In genomic region chr3:122515020-122515468, GRCh38 we compare ENCODE assay signal across 8 cellular contexts. TPM values are rescaled to one million over a fixed set of nuclear protein-coding genes. Genes with fewer than 3 reads are reported as not detected.
DNase-seq lines count a peak whose midpoint lies in the region; ATAC-seq and TF ChIP-seq lines count a peak whose summit lies in the region.

No MANE protein-coding gene starts in this region.

- peaks cover 30% of the 10 kb centered on the region for H3K4me1 ChIP-seq in CD4-positive, alpha-beta memory T cell (ENCODE audit: insufficient read depth, low read length)
- H3K4me1 ChIP-seq in NT2/D1 (ENCODE audit: insufficient read depth, insufficient read length) = peaks cover 1% of the 10 kb centered on the region
- no peaks in the 10 kb centered on the region for H3K4me1 ChIP-seq in endodermal cell (ENCODE audit: control insufficient read depth, insufficient read depth, low read length)
- H3K4me1 ChIP-seq in neuron (ENCODE audit: insufficient read depth, low read length) = peaks cover 10% of the 10 kb centered on the region

- CTCF ChIA-PET in CD4-positive, alpha-beta memory T cell (lab: Charles Lee; ENCODE audit: partially characterized antibody) = interaction anchor here (0.6 to 1.4 kb wide), 6 partner anchors 10 to 935 kb away, joined by 3 to 6 read pairs (median 4); partner anchors contain the start of gene FAM162A

- no peaks in the 10 kb centered on the region for H3K27me3 ChIP-seq in CD4-positive, alpha-beta memory T cell (ENCODE audit: insufficient read depth, low read length)
- H3K27me3 ChIP-seq in NT2/D1 (ENCODE audit: insufficient read depth, insufficient read length) (no peaks in the 10 kb centered on the region), endodermal cell (ENCODE audit: control insufficient read depth, insufficient read depth, low read length, poor library complexity, severe bottlenecking) (no peaks in the 10 kb centered on the region), neuron (ENCODE audit: insufficient read depth, low read length) (no peaks in the 10 kb centered on the region)

- peak overlapping the region; percentile 92 for H2AFZ ChIP-seq in neuron (ENCODE audit: low read depth, low read length)

- 51 to 75% methylated on average over 13 to 19 of the region's 19 CpGs for WGBS in endodermal cell (ENCODE audit: insufficient coverage in 1 of 2, insufficient read length in 1 of 2), 2 experiments

- H3K4me3 Mint-ChIP-seq in CD4-positive, alpha-beta memory T cell = peak overlapping the region; percentile 90 to 95 (median 92)
- peak overlapping the region; percentile 83 for H3K4me3 Mint-ChIP-seq in endodermal cell

- H3K27ac Mint-ChIP-seq in CD4-positive, alpha-beta memory T cell = peak overlapping the region; percentile 91 to 96 (median 94)
- peak overlapping the region; percentile 84 for H3K27ac Mint-ChIP-seq in endodermal cell

- H3K27me3 Mint-ChIP-seq in CD4-positive, alpha-beta memory T cell = no peaks in the 10 kb centered on the region
- peaks cover 1% of the 10 kb centered on the region for H3K27me3 Mint-ChIP-seq in endodermal cell (ENCODE audit: insufficient read depth)

- peaks cover 2 to 10% of the 10 kb centered on the region in 2 donors for H3K36me3 Mint-ChIP-seq in CD4-positive, alpha-beta memory T cell
- peaks cover 1% of the 10 kb centered on the region for H3K36me3 Mint-ChIP-seq in endodermal cell (ENCODE audit: low read depth)

- intact Hi-C loops in CD4-positive, alpha-beta memory T cell (cut with micrococcal nuclease) = loop anchor here (10.0 kb wide), 2 partner anchors 680 to 690 kb away; partner anchors contain the start of genes EAF2, IQCB1 and SEC22A

- ATAC-seq in GM21381 (IDR thresholded peaks at IDR 0.05; ENCODE audit: unreplicated experiment) (no peak), GM18858 (IDR thresholded peaks at IDR 0.05; ENCODE audit: unreplicated experiment) (no peak), GM21515 (IDR thresholded peaks at IDR 0.05; ENCODE audit: unreplicated experiment) (no peak)

- no peaks in the 10 kb centered on the region for H3K36me3 ChIP-seq in CD4-positive, alpha-beta memory T cell (ENCODE audit: insufficient read depth, low read length)
- H3K36me3 ChIP-seq in NT2/D1 (ENCODE audit: insufficient read depth, insufficient read length, low read length) (peaks cover 8% of the 10 kb centered on the region), endodermal cell (ENCODE audit: control insufficient read depth, insufficient read depth, low read length) (no peaks in the 10 kb centered on the region), neuron (ENCODE audit: insufficient read depth, low read length) (no peaks in the 10 kb centered on the region)

- H3K9ac ChIP-seq in NT2/D1 (ENCODE audit: insufficient read length, low read depth) (peak overlapping the region; percentile 94), endodermal cell (ENCODE audit: extremely low read depth, low read length, poor library complexity, severe bottlenecking) (peak overlapping the region; percentile 87)

- TF ChIP-seq CTCF in endodermal cell (conservative IDR thresholded peaks at IDR 0.05) = no peak

- peak in 1 of 5 donors; percentile 24 for DNase-seq in CD4-positive, alpha-beta memory T cell
- DNase-seq in NT2/D1 (ENCODE audit: low read depth, low spot score) (no peak), endodermal cell (no peak), SHP77 treated with DMSO at 0.1 percent for 48 hours (lab: John Stamatoyannopoulos, UW) (no peak)

- POLR2A ChIA-PET in CD4-positive, alpha-beta memory T cell (lab: Charles Lee; ENCODE audit: partially characterized antibody) = interaction anchor here (0.7 to 2.5 kb wide), 17 partner anchors 11 to 969 kb away, joined by 3 to 43 read pairs (median 4); partner anchors contain the start of genes DTX3L, EAF2, FAM162A and HCLS1

- H3K27ac ChIP-seq in CD4-positive, alpha-beta memory T cell (ENCODE audit: low read depth, low read length) = peak overlapping the region; percentile 97
- no peak overlapping the region for H3K27ac ChIP-seq in endodermal cell (ENCODE audit: low read depth, low read length)

- H3K9me3 ChIP-seq in CD4-positive, alpha-beta memory T cell (ENCODE audit: control insufficient read depth in 1 of 2, low read length in 2 of 2) = no peaks in the 10 kb centered on the region
- H3K9me3 ChIP-seq in NT2/D1 (ENCODE audit: insufficient read depth, low read length) (no peaks in the 10 kb centered on the region), endodermal cell (ENCODE audit: control insufficient read depth, low read length) (no peaks in the 10 kb centered on the region), neuron (ENCODE audit: low read length) (no peaks in the 10 kb centered on the region)

- peaks cover 24 to 45% (median 33%) of the 10 kb centered on the region in 4 donors for H3K4me1 Mint-ChIP-seq in CD4-positive, alpha-beta memory T cell
- peaks cover 34% of the 10 kb centered on the region for H3K4me1 Mint-ChIP-seq in endodermal cell

- peak overlapping the region; percentile 50 to 58 for H3K4me3 ChIP-seq in CD4-positive, alpha-beta memory T cell (ENCODE audit: low read length in 2 of 2)
- H3K4me3 ChIP-seq in NT2/D1 (ENCODE audit: insufficient read length, low read depth) = peak overlapping the region; percentile 78
- peak overlapping the region; percentile 91 for H3K4me3 ChIP-seq in endodermal cell (ENCODE audit: low read length)
- H3K4me3 ChIP-seq in neuron (ENCODE audit: low read length) = peak overlapping the region; percentile 70

- peaks cover 0 to 2% (median 0%) of the 10 kb centered on the region in 8 donors for H3K9me3 Mint-ChIP-seq in CD4-positive, alpha-beta memory T cell
- H3K9me3 Mint-ChIP-seq in endodermal cell = no peaks in the 10 kb centered on the region

RNA-seq across cellular contexts. Expression of gene KPNA1, which starts 0.3 kb away (rescaled TPM):
- total RNA-seq in CD4-positive, alpha-beta memory T cell = 10 to 100 TPM; 67.4 to 71.5 TPM
- 10 to 100 TPM; 45.6 to 51.3 TPM for polyA plus RNA-seq in CD4-positive, alpha-beta memory T cell
- total RNA-seq in endodermal cell = 10 to 100 TPM; 90.5 to 93.4 TPM
- polyA plus RNA-seq in endodermal cell (2013, experiment 1 of 2) = 69.5 TPM
- polyA plus RNA-seq in endodermal cell (2013, experiment 2 of 2) = 63.0 TPM

RNA-seq across cellular contexts. Expression of gene PARP9, which starts 49.1 kb away (rescaled TPM):
- total RNA-seq in CD4-positive, alpha-beta memory T cell = 10 to 100 TPM; 24.0 to 26.0 TPM
- polyA plus RNA-seq in CD4-positive, alpha-beta memory T cell = 10 to 100 TPM; 23.1 to 43.4 TPM
- total RNA-seq in endodermal cell = 1 to 10 TPM; 3.7 to 4.3 TPM
- 0.96 TPM for polyA plus RNA-seq in endodermal cell (2013, experiment 1 of 2)
- polyA plus RNA-seq in endodermal cell (2013, experiment 2 of 2) = 0.99 TPM

RNA-seq across cellular contexts. Expression of gene DTX3L, which starts 49.1 kb away (rescaled TPM):
- total RNA-seq in CD4-positive, alpha-beta memory T cell = 10 to 100 TPM; 49.3 to 51.0 TPM
- 10 to 100 TPM; 14.8 to 34.4 TPM for polyA plus RNA-seq in CD4-positive, alpha-beta memory T cell
- 1 to 10 TPM; 4.9 to 6.6 TPM for total RNA-seq in endodermal cell
- 0.85 TPM for polyA plus RNA-seq in endodermal cell (2013, experiment 1 of 2)
- polyA plus RNA-seq in endodermal cell (2013, experiment 2 of 2) = 1.1 TPM

Comparison
In these comparisons a context has a peak if more than half of its experiments do, and no peak if none do; other contexts are left out.
1. RNA of gene PARP9, which starts 49.1 kb away (total RNA-seq): 24.0 to 26.0 TPM in CD4-positive, alpha-beta memory T cell; 3.7 to 4.3 TPM in endodermal cell; every median in the first group is over 4 times any median in the second.
2. RNA of gene DTX3L, which starts 49.1 kb away (total RNA-seq): 49.3 to 51.0 TPM in CD4-positive, alpha-beta memory T cell; 4.9 to 6.6 TPM in endodermal cell; every median in the first group is over 4 times any median in the second.
3. Peak in every context shown above with its lines, with median percentiles within 50 percentile points of each other: H3K4me3 ChIP-seq.